Comparison of ENCODE assay signal across 1 cellular context in genomic region chr3:196322-197153, GRCh38.
TF ChIP-seq lines count a peak whose summit lies in the region.

CHL1 (plus strand) TSS chr3:196763; CDS start chr3:319777, 123,014 bp downstream.

TF ChIP-seq in HepG2, 621 proteins besides CTCF, POLR2A, EP300 and RAD21:
- TF ChIP-seq KMT2A (CRISPR knock-in tag; IDR thresholded peaks at IDR 0.05) (no peak), NR2F2 (IDR thresholded peaks at IDR 0.05; ENCODE audit: borderline replicate concordance, low read depth) (no peak), MZF1 (CRISPR knock-in tag; IDR thresholded peaks at IDR 0.05; ENCODE audit: borderline replicate concordance) (no peak), NR0B2 (CRISPR knock-in tag; IDR thresholded peaks at IDR 0.05) (no peak), EED (CRISPR knock-in tag; IDR thresholded peaks at IDR 0.05) (no peak), ZSCAN29 (CRISPR knock-in tag; conservative IDR thresholded peaks at IDR 0.05) (no peak), GPBP1L1 (CRISPR knock-in tag; IDR thresholded peaks at IDR 0.05) (no peak), STAT6 (CRISPR knock-in tag; IDR thresholded peaks at IDR 0.05; ENCODE audit: borderline replicate concordance) (no peak), PRMT3 (CRISPR knock-in tag; IDR thresholded peaks at IDR 0.05; ENCODE audit: borderline replicate concordance, low read depth) (no peak), ZHX2 (IDR thresholded peaks at IDR 0.05; ENCODE audit: low read depth) (no peak), ZHX2 (CRISPR knock-in tag; IDR thresholded peaks at IDR 0.05; ENCODE audit: borderline replicate concordance) (no peak), ZNF776 (CRISPR knock-in tag; IDR thresholded peaks at IDR 0.05) (no peak), ZNF17 (CRISPR knock-in tag; IDR thresholded peaks at IDR 0.05) (no peak), NFE2L2 (IDR thresholded peaks at IDR 0.05; ENCODE audit: low read length) (no peak), MYPOP (CRISPR knock-in tag; IDR thresholded peaks at IDR 0.05) (no peak), MLX (CRISPR knock-in tag; IDR thresholded peaks at IDR 0.05) (no peak), HNRNPL (IDR thresholded peaks at IDR 0.05; ENCODE audit: low read depth, low read length) (no peak), HES4 (CRISPR knock-in tag; IDR thresholded peaks at IDR 0.05; ENCODE audit: borderline replicate concordance) (no peak), TBL1XR1 (IDR thresholded peaks at IDR 0.05; ENCODE audit: borderline replicate concordance, low read length, partially characterized antibody) (no peak)
